Comparison of ENCODE assay signal across 26 cellular contexts in the genomic region with DNA sequence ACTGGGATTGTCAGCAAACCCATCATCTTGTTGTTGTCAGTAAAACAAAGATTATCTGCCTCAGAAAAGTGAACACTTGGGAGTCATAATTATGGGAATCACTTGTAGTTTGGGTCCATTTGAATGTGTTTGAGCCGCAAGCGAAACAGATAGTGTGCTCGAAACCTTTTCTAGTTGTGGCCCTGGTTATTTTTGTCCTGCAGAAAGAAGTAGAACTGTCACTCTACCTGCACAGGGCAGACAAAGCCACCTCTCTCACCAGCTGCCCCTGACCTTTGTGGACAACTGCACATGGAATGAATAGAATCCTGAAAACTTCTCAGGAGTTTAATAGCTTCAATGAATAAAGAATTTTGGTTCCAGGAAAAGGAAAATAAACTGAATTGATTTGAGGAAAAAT.
DNase-seq lines count a peak whose midpoint lies in the region; ATAC-seq, FAIRE-seq and TF ChIP-seq lines count a peak whose summit lies in the region.
"Had no signal": no experiment of that assay in that cellular context is flagged by ENCODE, and none has a peak within 500 bp of the region (broad histone marks: within the 10 kb centered on the region; RNA-seq: fewer than 3 reads in every experiment).

No MANE protein-coding gene starts in this region.

- H3K79me2 ChIP-seq in HepG2 (ENCODE audit: insufficient read depth, low read length) (no peaks in the 10 kb centered on the region), MM.1S (ENCODE audit: low read length) (no peaks in the 10 kb centered on the region), parathyroid adenoma (no peaks in the 10 kb centered on the region)

- no peak overlapping the region for H3K4me3 Mint-ChIP-seq in activated T-helper 17 cell treated with anti-CD3 and anti-CD28 coated beads, Interleukin-2, amount 50 U/mL, for 72 hours
- H3K4me3 Mint-ChIP-seq: B cell; CD4-positive, alpha-beta T cell; CD8-positive, alpha-beta memory T cell had no signal

- POLR2A ChIA-PET in HepG2 (lab: Yijun Ruan, JAX): no interaction called here

- no peaks in the 10 kb centered on the region for H4K20me1 ChIP-seq in HepG2 (ENCODE audit: insufficient read depth, low read length)
- no peaks in the 10 kb centered on the region for H4K20me1 ChIP-seq in MM.1S (ENCODE audit: insufficient read depth, low read length)
- H4K20me1 ChIP-seq: BLaER1 treated with 17β-estradiol and CSF1 and Interleukin-3, amounts not matched to agents 10 nM and 100 nM had no signal

- no peaks in the 10 kb centered on the region for H3K9me2 ChIP-seq in MM.1S (replicated peaks; ENCODE audit: insufficient read depth, low read length)

- H3K4me3 ChIP-seq in HepG2 (replicated peaks in 1 of 3; ENCODE audit: insufficient read depth in 1 of 3, low read depth in 2 of 3, low read length in 3 of 3): no peak overlapping the region
- no peak overlapping the region for H3K4me3 ChIP-seq in right lobe of liver
- H3K4me3 ChIP-seq in MM.1S (ENCODE audit: low read length): no peak overlapping the region
- H3K4me3 ChIP-seq in WERI-Rb-1 (ENCODE audit: low read depth, low read length): no peak overlapping the region
- H3K4me3 ChIP-seq in parathyroid adenoma (ENCODE audit: low read depth, low read length): no peak overlapping the region
- H3K4me3 ChIP-seq in thyroid gland (replicated peaks in 1 of 3): no peak overlapping the region
- H3K4me3 ChIP-seq: A549; BLaER1 treated with 17β-estradiol and CSF1 and Interleukin-3, amounts not matched to agents 10 nM and 100 nM had no signal

- TF ChIP-seq POLR2A in HepG2 (IDR thresholded peaks at IDR 0.05; ENCODE audit: insufficient read depth in 1 of 2, low read depth in 2 of 2, low read length in 2 of 2): no peak
- no peak for TF ChIP-seq POLR2A in right lobe of liver (IDR thresholded peaks at IDR 0.05)
- no peak for TF ChIP-seq POLR2A in thyroid gland (IDR thresholded peaks at IDR 0.05)

- intact Hi-C loops in HepG2 (cut with micrococcal nuclease; ENCODE audit: unreplicated experiment): no loop called here
- intact Hi-C loops in right lobe of liver (cut with DNase I): no loop called here
- intact Hi-C loops in thyroid gland (cut with DNase I): no loop called here

- DNase-seq in HepG2 (ENCODE audit: low spot score) (no peak), right lobe of liver (no peak), MM.1S (peak; percentile 58), WERI-Rb-1 (no peak), thyroid gland (no peak), LoVo (ENCODE audit: low spot score) (no peak)
- DNase-seq: AML-193; CD4-positive, alpha-beta T cell; CD8-positive, alpha-beta memory T cell; COR-L47; DMS 273 treated with DMSO at 0.1 percent for 48 hours; DMS153; DMS53; DMS79; DND-41; EL; GDM1 had no signal

- no peak for TF ChIP-seq RAD21 in HepG2 (CRISPR knock-in tag; IDR thresholded peaks at IDR 0.05)

- ATAC-seq in HepG2 (no peak), right lobe of liver (no peak)
- no peak for ATAC-seq in activated T-helper 17 cell treated with anti-CD3 and anti-CD28 coated beads, Interleukin-2, amount 50 U/mL, for 72 hours (replicated peaks)
- ATAC-seq: A549 had no signal

- H3K36me3 ChIP-seq in HepG2 (replicated peaks in 1 of 2; ENCODE audit: control insufficient read depth in 1 of 2, insufficient read depth in 2 of 2, low read length in 2 of 2): no peaks in the 10 kb centered on the region
- H3K36me3 ChIP-seq in right lobe of liver: no peaks in the 10 kb centered on the region
- H3K36me3 ChIP-seq in MM.1S (replicated peaks; ENCODE audit: insufficient read depth, low read length): no peaks in the 10 kb centered on the region
- no peaks in the 10 kb centered on the region for H3K36me3 ChIP-seq in WERI-Rb-1
- no peaks in the 10 kb centered on the region for H3K36me3 ChIP-seq in parathyroid adenoma (ENCODE audit: control insufficient read depth, insufficient read depth, low read length)
- H3K36me3 ChIP-seq in thyroid gland: no peaks in the 10 kb centered on the region
- H3K36me3 ChIP-seq: BLaER1 treated with 17β-estradiol and CSF1 and Interleukin-3, amounts not matched to agents 10 nM and 100 nM had no signal

- H2AFZ ChIP-seq in HepG2 (ENCODE audit: low read length): no peak overlapping the region
- H2AFZ ChIP-seq in MM.1S (ENCODE audit: low read length): peak overlapping the region; percentile 47; the same call in 1 of the 2 replicates
- peak overlapping the region; percentile 15 for H2AFZ ChIP-seq in parathyroid adenoma

- H3K4me1 Mint-ChIP-seq in activated T-helper 17 cell treated with anti-CD3 and anti-CD28 coated beads, Interleukin-2, amount 50 U/mL, for 72 hours: no peaks in the 10 kb centered on the region
- H3K4me1 Mint-ChIP-seq: B cell; CD8-positive, alpha-beta memory T cell had no signal

- H3K27ac Mint-ChIP-seq in activated T-helper 17 cell treated with anti-CD3 and anti-CD28 coated beads, Interleukin-2, amount 50 U/mL, for 72 hours: no peak overlapping the region
- H3K27ac Mint-ChIP-seq: B cell; CD4-positive, alpha-beta T cell; CD8-positive, alpha-beta memory T cell had no signal

- 0 out of 2 replicates have a peak, but pooled peaks cover 5% of the 10 kb centered on the region for H3F3A ChIP-seq in MM.1S (ENCODE audit: insufficient read depth, low read length)

- no peak for FAIRE-seq in HepG2 (lab: Jason Lieb, UNC)
- FAIRE-seq: A549, GM12891, GM19239 had no signal

- H3K36me3 Mint-ChIP-seq in activated T-helper 17 cell treated with anti-CD3 and anti-CD28 coated beads, Interleukin-2, amount 50 U/mL, for 72 hours (ENCODE audit: low read depth): no peaks in the 10 kb centered on the region
- H3K36me3 Mint-ChIP-seq: CD8-positive, alpha-beta memory T cell had no signal

- H3K4me1 ChIP-seq in HepG2 (ENCODE audit: insufficient read depth, low read length): no peaks in the 10 kb centered on the region
- H3K4me1 ChIP-seq in right lobe of liver: peaks cover 0 to 6% (median 0%) of the 10 kb centered on the region in 4 donors
- H3K4me1 ChIP-seq in MM.1S (ENCODE audit: low read length): peaks cover 21% of the 10 kb centered on the region
- peaks cover 35% of the 10 kb centered on the region for H3K4me1 ChIP-seq in parathyroid adenoma
- no peaks in the 10 kb centered on the region for H3K4me1 ChIP-seq in thyroid gland
- H3K4me1 ChIP-seq: A549; BLaER1 treated with 17β-estradiol and CSF1 and Interleukin-3, amounts not matched to agents 10 nM and 100 nM had no signal

- H3K27me3 ChIP-seq in HepG2 (ENCODE audit: control insufficient read depth in 1 of 2, insufficient read depth in 2 of 2, low read length in 2 of 2) (no peaks in the 10 kb centered on the region), right lobe of liver (no peaks in the 10 kb centered on the region), MM.1S (replicated peaks; ENCODE audit: insufficient read depth, low read length) (no peaks in the 10 kb centered on the region), WERI-Rb-1 (ENCODE audit: insufficient read depth, low read depth, severe bottlenecking) (no peaks in the 10 kb centered on the region), parathyroid adenoma (ENCODE audit: control insufficient read depth, insufficient read depth, low read length) (no peaks in the 10 kb centered on the region), thyroid gland (no peaks in the 10 kb centered on the region)
- H3K27me3 ChIP-seq: BLaER1 treated with 17β-estradiol and CSF1 and Interleukin-3, amounts not matched to agents 10 nM and 100 nM had no signal

- TF ChIP-seq CTCF in HepG2 (CRISPR knock-in tag; IDR thresholded peaks at IDR 0.05): no peak
- no peak for TF ChIP-seq CTCF in right lobe of liver (IDR thresholded peaks at IDR 0.05)
- no peak for TF ChIP-seq CTCF in MM.1S (IDR thresholded peaks at IDR 0.05; ENCODE audit: low read length)
- TF ChIP-seq CTCF in WERI-Rb-1 (IDR thresholded peaks at IDR 0.05; ENCODE audit: low read depth, low read length): no peak
- no peak for TF ChIP-seq CTCF in parathyroid adenoma (IDR thresholded peaks at IDR 0.05)
- no peak for TF ChIP-seq CTCF in thyroid gland (IDR thresholded peaks at IDR 0.05)

- no TSS peak for BruUV-seq in HepG2 (replicated peaks; lab: Mats Ljungman, UMichigan)

- no peak overlapping the region for H3K4me2 ChIP-seq in HepG2 (ENCODE audit: low read depth, low read length)
- peak overlapping the region; percentile 65 for H3K4me2 ChIP-seq in MM.1S (ENCODE audit: low read depth, low read length)
- no peak overlapping the region for H3K4me2 ChIP-seq in parathyroid adenoma (ENCODE audit: low read length)
- H3K4me2 ChIP-seq: A549; BLaER1 treated with 17β-estradiol and CSF1 and Interleukin-3, amounts not matched to agents 10 nM and 100 nM had no signal

- CTCF ChIA-PET in HepG2 (lab: Yijun Ruan, JAX; ENCODE audit: low intra/inter-chr PET ratio, low total read pairs): no interaction called here

- 3% methylated on average over 3 of the region's 3 CpGs for WGBS in HepG2 (ENCODE audit: low lambda C conversion rate)
- WGBS in right lobe of liver (ENCODE audit: insufficient coverage, low coverage, low lambda C conversion rate, missing lambda C conversion rate): 63% methylated on average over 3 of the region's 3 CpGs
- 86 to 92% methylated on average over 3 of the region's 3 CpGs for WGBS in thyroid gland, 2 donors

- in situ Hi-C loops in HepG2 (cut with HindIII; ENCODE audit: extremely low pct_ligation_motif_present, low pct_unique_long_range_greater_than_20kb): no loop called here

- H3K9ac ChIP-seq in HepG2 (ENCODE audit: insufficient read depth, low read depth, low read length) (no peak overlapping the region), MM.1S (ENCODE audit: low read length) (no peak overlapping the region), parathyroid adenoma (no peak overlapping the region)
- H3K9ac ChIP-seq: BLaER1 treated with 17β-estradiol and CSF1 and Interleukin-3, amounts not matched to agents 10 nM and 100 nM had no signal

- TF ChIP-seq EP300 in HepG2 (IDR thresholded peaks at IDR 0.05; ENCODE audit: low read depth in 2 of 2, low read length in 2 of 2) (no peak), HepG2 (CRISPR knock-in tag; IDR thresholded peaks at IDR 0.05; ENCODE audit: borderline replicate concordance) (no peak)

- no peak overlapping the region for H3K27ac ChIP-seq in HepG2 (ENCODE audit: extremely low read length, insufficient read depth, low read length)
- no peak overlapping the region for H3K27ac ChIP-seq in right lobe of liver
- peak overlapping the region; percentile 53; the same call in 1 of the 2 replicates for H3K27ac ChIP-seq in MM.1S (ENCODE audit: low read length)
- peak overlapping the region; percentile 13; the same call in 1 of the 2 replicates for H3K27ac ChIP-seq in WERI-Rb-1
- H3K27ac ChIP-seq in parathyroid adenoma: peak overlapping the region; percentile 47
- H3K27ac ChIP-seq in thyroid gland: no peak overlapping the region
- H3K27ac ChIP-seq: 22Rv1; A549; BLaER1 treated with 17β-estradiol and CSF1 and Interleukin-3, amounts not matched to agents 10 nM and 100 nM; C4-2B had no signal

- no peaks in the 10 kb centered on the region for H3K9me3 Mint-ChIP-seq in activated T-helper 17 cell treated with anti-CD3 and anti-CD28 coated beads, Interleukin-2, amount 50 U/mL, for 72 hours
- H3K9me3 Mint-ChIP-seq: CD4-positive, alpha-beta T cell; CD8-positive, alpha-beta memory T cell had no signal

- peaks cover 24% of the 10 kb centered on the region for H3K27me3 Mint-ChIP-seq in activated T-helper 17 cell treated with anti-CD3 and anti-CD28 coated beads, Interleukin-2, amount 50 U/mL, for 72 hours

- H3K9me3 ChIP-seq in HepG2 (ENCODE audit: low read length) (no peaks in the 10 kb centered on the region), right lobe of liver (no peaks in the 10 kb centered on the region), MM.1S (replicated peaks; ENCODE audit: insufficient read depth, low read length) (no peaks in the 10 kb centered on the region), WERI-Rb-1 (ENCODE audit: severe bottlenecking) (no peaks in the 10 kb centered on the region), parathyroid adenoma (ENCODE audit: control insufficient read depth, low read length) (no peaks in the 10 kb centered on the region), thyroid gland (no peaks in the 10 kb centered on the region)
- H3K9me3 ChIP-seq: A549 had no signal

Comparison
In these comparisons a context has a peak if more than half of its experiments do, and no peak if none do; other contexts are left out.
1. H3K27ac ChIP-seq: peak in MM.1S (single experiment), WERI-Rb-1 (single experiment) and parathyroid adenoma (single experiment); none in HepG2 (single experiment), right lobe of liver (0 of 3) and thyroid gland (0 of 3).